24 cellular contexts compared by ENCODE assay signal in the genomic region with DNA sequence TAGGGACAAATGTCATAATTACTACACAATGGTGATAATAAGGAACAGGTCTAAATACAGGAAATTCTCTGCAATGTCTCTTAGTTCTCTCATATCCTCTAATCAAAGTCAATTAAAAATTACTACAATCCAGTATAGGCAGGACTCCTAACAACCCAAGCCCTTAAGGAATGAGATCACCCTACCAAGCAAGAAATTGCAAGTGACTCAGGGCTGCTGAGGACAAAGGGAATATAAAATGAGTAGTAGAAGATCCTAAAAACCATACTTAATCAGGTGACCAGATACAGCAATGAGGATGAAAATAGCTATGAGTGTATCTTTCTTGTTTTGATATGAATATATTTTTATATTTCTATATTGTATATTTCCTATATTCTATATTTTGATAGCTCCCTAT.
"Had no signal": no experiment of that assay in that cellular context is flagged by ENCODE, and none has a peak within 500 bp of the region (broad histone marks: within the 10 kb centered on the region; RNA-seq: fewer than 3 reads in every experiment).

No MANE protein-coding gene starts in this region.

- H3K9me3 ChIP-seq: ovary, psoas muscle, right lobe of liver, sigmoid colon, stomach, thoracic aorta, thyroid gland, tibial nerve, upper lobe of left lung, vagina had no signal

- H3K36me3 ChIP-seq: neural progenitor cell, ovary, right lobe of liver, sigmoid colon, stomach, thoracic aorta, thyroid gland, tibial nerve, upper lobe of left lung, vagina had no signal

- H3K27ac ChIP-seq: neural progenitor cell, ovary, parathyroid adenoma, psoas muscle, right lobe of liver, sigmoid colon, stomach, thoracic aorta, thyroid gland, tibial nerve, upper lobe of left lung, vagina had no signal

- H2AFZ ChIP-seq: neural progenitor cell, parathyroid adenoma had no signal

- H3K4me3 ChIP-seq: neural progenitor cell, ovary, psoas muscle, right lobe of liver, sigmoid colon, stomach, thoracic aorta, thyroid gland, tibial nerve, upper lobe of left lung, vagina had no signal

- DNase-seq: natural killer cell; occipital lobe; ovary; posterior cingulate gyrus; psoas muscle; right cardiac atrium; right lobe of liver; sigmoid colon; small intestine; stimulated activated CD4-positive, alpha-beta T cell treated with anti-CD3 and anti-CD28 coated beads, Interleukin-15, amount 100 ng/mL, for 24 hours; stimulated activated CD4-positive, alpha-beta T cell treated with anti-CD3 and anti-CD28 coated beads, Interleukin-2, amount 100 ng/mL, for 24 hours; stimulated activated CD4-positive, alpha-beta T cell treated with anti-CD3 and anti-CD28 coated beads, Interleukin-2, amount 100 ng/mL, for 48 hours; stimulated activated CD4-positive, alpha-beta T cell treated with anti-CD3 and anti-CD28 coated beads, Interleukin-4, amount 100 ng/mL, for 24 hours; stimulated activated naive B cell treated with anti-CD40 and anti-IgM and Interleukin-4, amounts not matched to agents 10 μg/mL and 1 μg/mL and 100 μg/mL, for 72 hours; stimulated activated naive CD4-positive, alpha-beta T cell treated with Interleukin-2 at 50 U/mL for 16 hours; stomach; thyroid gland; trophoblast cell; upper lobe of left lung had no signal

- H3K9ac ChIP-seq: neural progenitor cell, parathyroid adenoma had no signal

- H3K27me3 ChIP-seq: neural progenitor cell, ovary, right lobe of liver, sigmoid colon, stomach, thyroid gland, tibial nerve, upper lobe of left lung, vagina had no signal

- H3K4me1 ChIP-seq: neural progenitor cell, parathyroid adenoma, psoas muscle, right lobe of liver, sigmoid colon, stomach, thyroid gland, tibial nerve, upper lobe of left lung, vagina had no signal

- H3K79me2 ChIP-seq: parathyroid adenoma had no signal

- H3K4me2 ChIP-seq: neural progenitor cell had no signal
